Comparison of ENCODE assay signal across 20 cellular contexts in genomic region chr12:74626397-74626796, GRCh38.
A peak's percentile ranks its signal among the peaks of the same experiment; 100 is the strongest.
DNase-seq lines count a peak whose midpoint lies in the region; ATAC-seq lines count a peak whose summit lies in the region.
"Had no signal": no experiment of that assay in that cellular context is flagged by ENCODE, and none has a peak within 500 bp of the region (broad histone marks: within the 10 kb centered on the region; RNA-seq: fewer than 3 reads in every experiment).

No MANE protein-coding gene starts in this region.

- H3K27me3 ChIP-seq in right cardiac atrium (ENCODE audit: control insufficient read depth, insufficient read depth), result no peaks in the 10 kb centered on the region
- H3K27me3 ChIP-seq: brain microvascular endothelial cell, dorsolateral prefrontal cortex, heart right ventricle had no signal

- DNase-seq in right cardiac atrium (no peak), NCI-H345 treated with DMSO at 0.1 percent for 48 hours (lab: John Stamatoyannopoulos, UW; ENCODE audit: unreplicated experiment) (no peak), anterior cingulate cortex (lab: John Stamatoyannopoulos, UW) (no peak)
- DNase-seq: activated B cell treated with CpG ODN at 0.5 μM for 24 hours; activated naive CD4-positive, alpha-beta T cell treated with anti-CD3 and anti-CD28 coated beads, Interleukin-2, amount 10 ng/mL, durations not matched to agents 7 days and 5 days; brain microvascular endothelial cell; CD8-positive, alpha-beta T cell; dorsolateral prefrontal cortex; GM23248; heart right ventricle; kidney; NCI-H524; stimulated activated naive CD4-positive, alpha-beta T cell treated with Interleukin-2 at 50 U/mL for 16 hours had no signal

- H3K27ac ChIP-seq in right cardiac atrium (ENCODE audit: low read length), result no peak overlapping the region
- H3K27ac ChIP-seq: brain microvascular endothelial cell, dorsolateral prefrontal cortex, GM23248, heart right ventricle had no signal

- intact Hi-C loops in right cardiac atrium (cut with DNase I), result no loop called here

- ATAC-seq in GM18499 (IDR thresholded peaks at IDR 0.05; ENCODE audit: insufficient read depth, unreplicated experiment) (peak; percentile 86), GM21423 (IDR thresholded peaks at IDR 0.05; ENCODE audit: unreplicated experiment) (peak; percentile 74), HG02981 (IDR thresholded peaks at IDR 0.05; ENCODE audit: unreplicated experiment) (peak; percentile 79), HG03521 (IDR thresholded peaks at IDR 0.05; ENCODE audit: unreplicated experiment) (peak; percentile 69), right cardiac atrium (no peak), HG02759 (IDR thresholded peaks at IDR 0.05; ENCODE audit: unreplicated experiment) (no peak)
- ATAC-seq: CD8-positive, alpha-beta T cell; heart right ventricle; K562; Panc1 had no signal

- H3K9me3 ChIP-seq in right cardiac atrium (ENCODE audit: control insufficient read depth, low read length), result no peaks in the 10 kb centered on the region

- H3K4me1 ChIP-seq in right cardiac atrium (ENCODE audit: control insufficient read depth, insufficient read depth, low read length), result no peaks in the 10 kb centered on the region
- H3K4me1 ChIP-seq: heart right ventricle had no signal

- no peak overlapping the region for H3K4me3 ChIP-seq in right cardiac atrium (ENCODE audit: low read length)
- H3K4me3 ChIP-seq: dorsolateral prefrontal cortex, GM23248, heart right ventricle, K562 had no signal

Comparison
In these comparisons a context has a peak if more than half of its experiments do, and no peak if none do; other contexts are left out.
1. ATAC-seq: peak in GM18499 (single experiment), GM21423 (single experiment), HG02981 (single experiment) and HG03521 (single experiment); none in right cardiac atrium (0 of 2) and HG02759 (single experiment).